Comparison of ENCODE assay signal across 1 cellular context in genomic region chr1:150364231-150365003, GRCh38.
TF ChIP-seq lines count a peak whose summit lies in the region.

No MANE protein-coding gene starts in this region.

TF ChIP-seq in HepG2, 621 proteins besides CTCF, POLR2A, EP300 and RAD21 (continued from another document and continues in another):
- TF ChIP-seq, protein P1, sequence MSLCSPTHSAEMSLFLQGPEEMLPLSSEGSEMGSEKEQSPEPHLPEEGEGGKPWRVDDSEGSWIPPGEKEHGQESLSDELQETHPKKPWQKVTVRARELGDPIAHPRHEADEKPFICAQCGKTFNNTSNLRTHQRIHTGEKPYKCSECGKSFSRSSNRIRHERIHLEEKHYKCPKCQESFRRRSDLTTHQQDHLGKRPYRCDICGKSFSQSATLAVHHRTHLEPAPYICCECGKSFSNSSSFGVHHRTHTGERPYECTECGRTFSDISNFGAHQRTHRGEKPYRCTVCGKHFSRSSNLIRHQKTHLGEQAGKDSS (CRISPR knock-in tag; IDR thresholded peaks at IDR 0.05; ENCODE audit: borderline replicate concordance, low read depth): no peak
- TF ChIP-seq ZKSCAN5 (CRISPR knock-in tag; IDR thresholded peaks at IDR 0.05) (no peak), MLX (CRISPR knock-in tag; IDR thresholded peaks at IDR 0.05) (no peak; the same call in 1 of the 2 replicates), RARG (CRISPR knock-in tag; IDR thresholded peaks at IDR 0.05; ENCODE audit: low read depth) (no peak), ZMYM4 (CRISPR knock-in tag; IDR thresholded peaks at IDR 0.05) (no peak), JUNB (CRISPR knock-in tag; IDR thresholded peaks at IDR 0.05; ENCODE audit: borderline replicate concordance) (no peak), ATF1 (CRISPR knock-in tag; IDR thresholded peaks at IDR 0.05) (no peak), THYN1 (CRISPR knock-in tag; IDR thresholded peaks at IDR 0.05; ENCODE audit: borderline replicate concordance, low read depth) (no peak), ZNF792 (CRISPR knock-in tag; IDR thresholded peaks at IDR 0.05) (peak; percentile 33), ZBTB40 (IDR thresholded peaks at IDR 0.05) (no peak), ZBTB40 (CRISPR knock-in tag; IDR thresholded peaks at IDR 0.05) (no peak), HNF1A (IDR thresholded peaks at IDR 0.05; ENCODE audit: low read depth) (no peak), HNF1A (CRISPR knock-in tag; IDR thresholded peaks at IDR 0.05; ENCODE audit: borderline replicate concordance) (no peak), NFYB (CRISPR knock-in tag; IDR thresholded peaks at IDR 0.05) (no peak), RFXANK (CRISPR knock-in tag; IDR thresholded peaks at IDR 0.05) (no peak), ZNF850 (CRISPR knock-in tag; conservative IDR thresholded peaks at IDR 0.05) (no peak), SYNCRIP (IDR thresholded peaks at IDR 0.05; ENCODE audit: insufficient read depth, low read depth, low read length) (no peak), CREB1 (IDR thresholded peaks at IDR 0.05) (no peak), CREB1 (CRISPR knock-in tag; IDR thresholded peaks at IDR 0.05) (no peak), NFKBIZ (CRISPR knock-in tag; IDR thresholded peaks at IDR 0.05) (no peak), ZEB1 (IDR thresholded peaks at IDR 0.05; ENCODE audit: insufficient replicate concordance, low read depth) (no peak), GLI4 (CRISPR knock-in tag; IDR thresholded peaks at IDR 0.05; ENCODE audit: borderline replicate concordance) (no peak), NFRKB (IDR thresholded peaks at IDR 0.05) (no peak; the same call in 1 of the 2 replicates), TFE3 (CRISPR knock-in tag; IDR thresholded peaks at IDR 0.05) (0 out of 2 replicates have a peak, but pooled peaks have one; percentile 30), ZNF20 (CRISPR knock-in tag; IDR thresholded peaks at IDR 0.05) (no peak), ELF1 (CRISPR knock-in tag; IDR thresholded peaks at IDR 0.05) (no peak), ARNT2 (CRISPR knock-in tag; IDR thresholded peaks at IDR 0.05; ENCODE audit: low read depth) (peak; percentile 55; the same call in 1 of the 2 replicates)
- TF ChIP-seq, protein P2, sequence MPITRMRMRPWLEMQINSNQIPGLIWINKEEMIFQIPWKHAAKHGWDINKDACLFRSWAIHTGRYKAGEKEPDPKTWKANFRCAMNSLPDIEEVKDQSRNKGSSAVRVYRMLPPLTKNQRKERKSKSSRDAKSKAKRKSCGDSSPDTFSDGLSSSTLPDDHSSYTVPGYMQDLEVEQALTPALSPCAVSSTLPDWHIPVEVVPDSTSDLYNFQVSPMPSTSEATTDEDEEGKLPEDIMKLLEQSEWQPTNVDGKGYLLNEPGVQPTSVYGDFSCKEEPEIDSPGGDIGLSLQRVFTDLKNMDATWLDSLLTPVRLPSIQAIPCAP (CRISPR knock-in tag; IDR thresholded peaks at IDR 0.05; ENCODE audit: low read depth): no peak
- TF ChIP-seq, protein P3, sequence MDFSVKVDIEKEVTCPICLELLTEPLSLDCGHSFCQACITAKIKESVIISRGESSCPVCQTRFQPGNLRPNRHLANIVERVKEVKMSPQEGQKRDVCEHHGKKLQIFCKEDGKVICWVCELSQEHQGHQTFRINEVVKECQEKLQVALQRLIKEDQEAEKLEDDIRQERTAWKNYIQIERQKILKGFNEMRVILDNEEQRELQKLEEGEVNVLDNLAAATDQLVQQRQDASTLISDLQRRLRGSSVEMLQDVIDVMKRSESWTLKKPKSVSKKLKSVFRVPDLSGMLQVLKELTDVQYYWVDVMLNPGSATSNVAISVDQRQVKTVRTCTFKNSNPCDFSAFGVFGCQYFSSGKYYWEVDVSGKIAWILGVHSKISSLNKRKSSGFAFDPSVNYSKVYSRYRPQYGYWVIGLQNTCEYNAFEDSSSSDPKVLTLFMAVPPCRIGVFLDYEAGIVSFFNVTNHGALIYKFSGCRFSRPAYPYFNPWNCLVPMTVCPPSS (IDR thresholded peaks at IDR 0.05): no peak
- TF ChIP-seq, protein P4, sequence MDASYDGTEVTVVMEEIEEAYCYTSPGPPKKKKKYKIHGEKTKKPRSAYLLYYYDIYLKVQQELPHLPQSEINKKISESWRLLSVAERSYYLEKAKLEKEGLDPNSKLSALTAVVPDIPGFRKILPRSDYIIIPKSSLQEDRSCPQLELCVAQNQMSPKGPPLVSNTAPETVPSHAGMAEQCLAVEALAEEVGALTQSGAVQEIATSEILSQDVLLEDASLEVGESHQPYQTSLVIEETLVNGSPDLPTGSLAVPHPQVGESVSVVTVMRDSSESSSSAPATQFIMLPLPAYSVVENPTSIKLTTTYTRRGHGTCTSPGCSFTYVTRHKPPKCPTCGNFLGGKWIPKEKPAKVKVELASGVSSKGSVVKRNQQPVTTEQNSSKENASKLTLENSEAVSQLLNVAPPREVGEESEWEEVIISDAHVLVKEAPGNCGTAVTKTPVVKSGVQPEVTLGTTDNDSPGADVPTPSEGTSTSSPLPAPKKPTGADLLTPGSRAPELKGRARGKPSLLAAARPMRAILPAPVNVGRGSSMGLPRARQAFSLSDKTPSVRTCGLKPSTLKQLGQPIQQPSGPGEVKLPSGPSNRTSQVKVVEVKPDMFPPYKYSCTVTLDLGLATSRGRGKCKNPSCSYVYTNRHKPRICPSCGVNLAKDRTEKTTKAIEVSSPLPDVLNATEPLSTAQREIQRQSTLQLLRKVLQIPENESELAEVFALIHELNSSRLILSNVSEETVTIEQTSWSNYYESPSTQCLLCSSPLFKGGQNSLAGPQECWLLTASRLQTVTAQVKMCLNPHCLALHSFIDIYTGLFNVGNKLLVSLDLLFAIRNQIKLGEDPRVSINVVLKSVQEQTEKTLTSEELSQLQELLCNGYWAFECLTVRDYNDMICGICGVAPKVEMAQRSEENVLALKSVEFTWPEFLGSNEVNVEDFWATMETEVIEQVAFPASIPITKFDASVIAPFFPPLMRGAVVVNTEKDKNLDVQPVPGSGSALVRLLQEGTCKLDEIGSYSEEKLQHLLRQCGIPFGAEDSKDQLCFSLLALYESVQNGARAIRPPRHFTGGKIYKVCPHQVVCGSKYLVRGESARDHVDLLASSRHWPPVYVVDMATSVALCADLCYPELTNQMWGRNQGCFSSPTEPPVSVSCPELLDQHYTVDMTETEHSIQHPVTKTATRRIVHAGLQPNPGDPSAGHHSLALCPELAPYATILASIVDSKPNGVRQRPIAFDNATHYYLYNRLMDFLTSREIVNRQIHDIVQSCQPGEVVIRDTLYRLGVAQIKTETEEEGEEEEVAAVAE (CRISPR knock-in tag; IDR thresholded peaks at IDR 0.05; ENCODE audit: borderline replicate concordance): no peak
